In genomic region chr19:40806385-40807146, GRCh38 we compare ENCODE assay signal across 8 cellular contexts. TPM values are rescaled to one million over a fixed set of nuclear protein-coding genes. Genes with fewer than 3 reads are reported as not detected.
DNase-seq lines count a peak whose midpoint lies in the region; ATAC-seq and TF ChIP-seq lines count a peak whose summit lies in the region.

No MANE protein-coding gene starts in this region.

- H3K9ac ChIP-seq in HCT116 (ENCODE audit: low read length), result peak overlapping the region; percentile 19; the same call in 1 of the 2 replicates

- peaks cover 64% of the 10 kb centered on the region for H3K79me2 ChIP-seq in HCT116 (ENCODE audit: insufficient read depth, low read length)

- TF ChIP-seq RAD21 in HCT116 (IDR thresholded peaks at IDR 0.05; ENCODE audit: low read depth), result peak; percentile 61

- H3K4me3 ChIP-seq in HCT116 (replicated peaks in 1 of 2; ENCODE audit: low read depth in 1 of 2, low read length in 2 of 2), result no peak overlapping the region
- H3K4me3 ChIP-seq in RWPE2 (ENCODE audit: severe bottlenecking), result no peak overlapping the region
- peak overlapping the region; percentile 13 to 15 for H3K4me3 ChIP-seq in foreskin fibroblast (ENCODE audit: low read depth in 1 of 2, low read length in 2 of 2)

- TF ChIP-seq CTCF in AG09319 (IDR thresholded peaks at IDR 0.05; ENCODE audit: low read depth, low read length) (peak; percentile 93), HCT116 (IDR thresholded peaks at IDR 0.05 in 2 of 3, conservative IDR thresholded peaks at IDR 0.05 in 1 of 3; ENCODE audit: borderline replicate concordance in 1 of 3, insufficient read depth in 1 of 3, low read depth in 2 of 3, low read length in 2 of 3) (peak; percentile 72 to 93 (median 90); a peak in 5 of 6 replicates), RWPE2 (IDR thresholded peaks at IDR 0.05; ENCODE audit: poor library complexity, severe bottlenecking) (peak; percentile 63), foreskin fibroblast (IDR thresholded peaks at IDR 0.05; ENCODE audit: low read depth, low read length) (peak; percentile 95), nephron progenitor cell (IDR thresholded peaks at IDR 0.05) (peak; percentile 91)

- peaks cover 4% of the 10 kb centered on the region; the same call in 1 of the 2 replicates for H4K20me1 ChIP-seq in HCT116 (ENCODE audit: insufficient read depth)

- peaks cover 7% of the 10 kb centered on the region for H3K27me3 Mint-ChIP-seq in nephron progenitor cell (ENCODE audit: low read depth, poor library complexity)

- no peaks in the 10 kb centered on the region for H3K9me2 ChIP-seq in HCT116 (ENCODE audit: insufficient read depth)

- H3K4me1 ChIP-seq in HCT116 (ENCODE audit: control insufficient read depth in 1 of 2, insufficient read depth in 2 of 2, low read length in 2 of 2) (peaks cover 21 to 67% of the 10 kb centered on the region in 2 experiments), RWPE2 (ENCODE audit: insufficient read depth, poor library complexity, severe bottlenecking) (peaks cover 25% of the 10 kb centered on the region)

- RAD21 ChIA-PET in HCT116 (lab: Charles Lee; ENCODE audit: low non-redundant PET in 1 of 2, low total read pairs in 2 of 2, uncharacterized antibody in 2 of 2, unreplicated experiment in 2 of 2), result no interaction called here

- H3K36me3 ChIP-seq in HCT116 (ENCODE audit: control insufficient read depth in 1 of 2, insufficient read depth in 2 of 2, low read length in 2 of 2) (peaks cover 13 to 21% of the 10 kb centered on the region in 2 experiments; a peak in 2 of 4 replicates), RWPE2 (ENCODE audit: low read depth) (peaks cover 70% of the 10 kb centered on the region)

- H3K4me2 ChIP-seq in HCT116 (ENCODE audit: low read length), result peak overlapping the region; percentile 24; the same call in 1 of the 2 replicates

- peak overlapping the region; percentile 74 for H3K27ac Mint-ChIP-seq in nephron progenitor cell

- POLR2A ChIA-PET in HCT116 (lab: Charles Lee), result interaction anchor here (1.5 kb wide), 1 partner anchor 8 kb away, joined by 3 read pairs; the partner anchor contains the start of gene EGLN2

- intact Hi-C loops in HCT116 (cut with micrococcal nuclease), result loop anchor here (2.0 kb wide), 1 partner anchor 144 kb away; no protein-coding TSS in a partner anchor

- CTCF ChIA-PET in HCT116 (lab: Charles Lee), result interaction anchor here (0.6 to 2.1 kb wide), 13 partner anchors 8 to 194 kb away, joined by 3 to 23 read pairs (median 5); partner anchors contain the start of genes ACTMAP, EGLN2, RAB4B and SNRPA

- H3K4me3 Mint-ChIP-seq in nephron progenitor cell, result peak overlapping the region; percentile 57

- TF ChIP-seq POLR2A in HCT116 (IDR thresholded peaks at IDR 0.05; ENCODE audit: borderline replicate concordance, extremely low read depth, insufficient read depth, insufficient read length), result no peak

- DNase-seq in AG09319 (ENCODE audit: extremely low read depth, low read depth) (peak; percentile 92), HCT116 (ENCODE audit: low read depth, low spot score) (peak; percentile 57), RWPE2 (ENCODE audit: low spot score) (peak; percentile 89), foreskin fibroblast (peak; percentile 93 to 96), nephron progenitor cell (peak; percentile 95), SW480 (ENCODE audit: low spot score) (no peak)
- DNase-seq in activated naive CD4-positive, alpha-beta T cell (lab: John Stamatoyannopoulos, UW), result peak in 3 of 4 experiments; percentile 44 to 66 (median 54)
- peak; percentile 72 for DNase-seq in stimulated activated naive CD4-positive, alpha-beta T cell treated with Interleukin-2 at 50 U/mL for 16 hours (lab: John Stamatoyannopoulos, UW)

- H3K4me1 Mint-ChIP-seq in nephron progenitor cell, result peaks cover 82% of the 10 kb centered on the region

- ATAC-seq in HCT116, result peak; percentile 69
- ATAC-seq in RWPE2 (ENCODE audit: low read depth), result peak; percentile 49

- H3K9me3 ChIP-seq in HCT116 (ENCODE audit: control insufficient read depth in 1 of 2, insufficient read depth in 1 of 2, low read depth in 1 of 2, low read length in 2 of 2) (no peaks in the 10 kb centered on the region), RWPE2 (ENCODE audit: severe bottlenecking) (no peaks in the 10 kb centered on the region)

- peaks cover 20% of the 10 kb centered on the region for H3K36me3 Mint-ChIP-seq in nephron progenitor cell (ENCODE audit: low read depth)

- no peak overlapping the region for H2AFZ ChIP-seq in HCT116 (ENCODE audit: low read depth, low read length, poor library complexity, severe bottlenecking)

- no peaks in the 10 kb centered on the region for H3K9me3 Mint-ChIP-seq in nephron progenitor cell

- no peaks in the 10 kb centered on the region for H3K27me3 ChIP-seq in HCT116 (ENCODE audit: insufficient read depth, low read length)
- H3K27me3 ChIP-seq in RWPE2 (ENCODE audit: insufficient read depth, poor library complexity, severe bottlenecking), result no peaks in the 10 kb centered on the region

- BruUV-seq in HCT116 (replicated peaks; lab: Mats Ljungman, UMichigan), result no TSS peak

- H3K27ac ChIP-seq in HCT116 (ENCODE audit: low read depth, low read length) (no peak overlapping the region; the same call in 1 of the 2 replicates), RWPE2 (ENCODE audit: poor library complexity, severe bottlenecking) (peak overlapping the region; percentile 12)

TF ChIP-seq in HCT116, 20 proteins besides CTCF, POLR2A, EP300 and RAD21:
- TF ChIP-seq, protein P1, sequence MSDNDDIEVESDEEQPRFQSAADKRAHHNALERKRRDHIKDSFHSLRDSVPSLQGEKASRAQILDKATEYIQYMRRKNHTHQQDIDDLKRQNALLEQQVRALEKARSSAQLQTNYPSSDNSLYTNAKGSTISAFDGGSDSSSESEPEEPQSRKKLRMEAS (IDR thresholded peaks at IDR 0.05), result no peak
- TF ChIP-seq REST (IDR thresholded peaks at IDR 0.05; ENCODE audit: low read depth), result no peak
- TF ChIP-seq TCF7L2 (IDR thresholded peaks at IDR 0.05; ENCODE audit: borderline replicate concordance, extremely low read depth, insufficient read depth, insufficient read length), result peak; percentile 34
TF ChIP-seq in HCT116: peak in this region for 1.

RNA-seq across cellular contexts. Expression of gene EGLN2, which starts 7.6 kb away (rescaled TPM):
- total RNA-seq in HCT116 (2021; ENCODE audit: unreplicated experiment), result 58.6 TPM
- polyA plus RNA-seq in HCT116 (2012), result 49.8 and 51.1 TPM in 2 replicates

RNA-seq across cellular contexts. Expression of gene RAB4B, which starts 28.5 kb away (rescaled TPM):
- 18.7 TPM for total RNA-seq in HCT116 (2021; ENCODE audit: unreplicated experiment)
- 26.2 and 26.3 TPM in 2 replicates for polyA plus RNA-seq in HCT116 (2012)

RNA-seq across cellular contexts. Expression of gene MIA, which starts 31.2 kb away (rescaled TPM):
- total RNA-seq in HCT116 (2021; ENCODE audit: unreplicated experiment), result 1.4 TPM
- 0.83 and 2.2 TPM in 2 replicates for polyA plus RNA-seq in HCT116 (2012)

RNA-seq across cellular contexts. Expression of gene CYP2A6, which starts 43.7 kb away (rescaled TPM):
- total RNA-seq in HCT116 (2021; ENCODE audit: unreplicated experiment), result 0.57 TPM
- polyA plus RNA-seq in HCT116 (2012), result 0.29 TPM in 1 of 2 replicates, not detected in the other

RNA-seq across cellular contexts. Expression of gene SNRPA, which starts 55.6 kb away (rescaled TPM):
- 170 TPM for total RNA-seq in HCT116 (2021; ENCODE audit: unreplicated experiment)
- 193 and 213 TPM in 2 replicates for polyA plus RNA-seq in HCT116 (2012)

Comparison
In these comparisons a context has a peak if more than half of its experiments do, and no peak if none do; other contexts are left out.
1. H3K4me3 ChIP-seq: peak in foreskin fibroblast (2 of 2); none in HCT116 (0 of 2) and RWPE2 (single experiment).
2. Peak in every context shown above with its lines, with median percentiles within 50 percentile points of each other: CTCF ChIP-seq.